ENCODE assay signal across 32 cellular contexts in genomic region chr5:135061001-135061400, GRCh38. TPM values are rescaled to one million over a fixed set of nuclear protein-coding genes. Genes with fewer than 3 reads are reported as not detected.
"Had no signal": no experiment of that assay in that cellular context is flagged by ENCODE, and none has a peak within 500 bp of the region (broad histone marks: within the 10 kb centered on the region; RNA-seq: fewer than 3 reads in every experiment).

No MANE protein-coding gene starts in this region.

- H3K27ac Mint-ChIP-seq: activated B cell treated with CpG ODN at 0.5 μM for 24 hours; activated CD4-positive, alpha-beta memory T cell treated with anti-CD3 and anti-CD28 coated beads for 36 hours; activated CD4-positive, alpha-beta T cell treated with anti-CD3 and anti-CD28 coated beads, Interleukin-2, amount 10 ng/mL, durations not matched to agents 24 days and 14 days; activated CD8-positive, alpha-beta T cell treated with anti-CD3 and anti-CD28 coated beads for 36 hours; activated naive CD4-positive, alpha-beta T cell treated with anti-CD3 and anti-CD28 coated beads for 36 hours; activated naive CD4-positive, alpha-beta T cell treated with anti-CD3 and anti-CD28 coated beads, Interleukin-2, amount 50 U/mL, for 72 hours; activated T-cell treated with anti-CD3 and anti-CD28 coated beads, Interleukin-2, amount 50 U/mL, for 72 hours; activated T-helper 1 cell treated with anti-CD3 and anti-CD28 coated beads, Interleukin-12 subunit alpha, Interleukin-12 subunit beta, Interleukin-2, Interleukin-4 antibody, amounts not matched to agents 30 ng/mL and 10 ng/mL and 1 ng/mL, durations not matched to agents 14 hours and 24 hours and 36 hours; activated T-helper 17 cell treated with anti-CD3 and anti-CD28 coated beads, Interleukin-2, amount 50 U/mL, for 72 hours; T-cell; T-helper 17 cell had no signal

- H3K27me3 ChIP-seq: adrenal gland, body of pancreas, breast epithelium had no signal

- H3K4me3 ChIP-seq: adrenal gland, body of pancreas, breast epithelium had no signal

- ATAC-seq: activated CD8-positive, alpha-beta T cell treated with anti-CD3 and anti-CD28 coated beads for 36 hours; activated naive CD4-positive, alpha-beta T cell treated with anti-CD3 and anti-CD28 coated beads, Interleukin-2, amount 50 U/mL, for 72 hours; activated T-cell treated with anti-CD3 and anti-CD28 coated beads, Interleukin-2, amount 50 U/mL, for 4 hours; activated T-cell treated with anti-CD3 and anti-CD28 coated beads, Interleukin-2, amount 50 U/mL, for 72 hours; activated T-helper 17 cell treated with anti-CD3 and anti-CD28 coated beads, Interleukin-2, amount 50 U/mL, for 72 hours; body of pancreas; T-cell; T-helper 17 cell had no signal

- H3K27ac ChIP-seq: adrenal gland, body of pancreas, brain microvascular endothelial cell, breast epithelium, VCaP had no signal

- H3K9me3 ChIP-seq: adrenal gland, body of pancreas, breast epithelium had no signal

- H3K4me1 ChIP-seq: adrenal gland, body of pancreas, breast epithelium had no signal

- H3K36me3 ChIP-seq: adrenal gland, brain microvascular endothelial cell, breast epithelium had no signal

- H3K4me1 Mint-ChIP-seq: activated B cell treated with CpG ODN at 0.5 μM for 24 hours; activated CD4-positive, alpha-beta T cell treated with anti-CD3 and anti-CD28 coated beads, Interleukin-2, amount 10 ng/mL, durations not matched to agents 24 days and 14 days; activated T-helper 17 cell treated with anti-CD3 and anti-CD28 coated beads, Interleukin-2, amount 50 U/mL, for 72 hours; T-cell; T-helper 17 cell had no signal

- H3K9me3 Mint-ChIP-seq: activated B cell treated with CpG ODN at 0.5 μM for 24 hours; activated CD4-positive, alpha-beta memory T cell treated with anti-CD3 and anti-CD28 coated beads for 36 hours; activated CD4-positive, alpha-beta T cell treated with anti-CD3 and anti-CD28 coated beads, Interleukin-2, amount 10 ng/mL, durations not matched to agents 24 days and 14 days; activated CD8-positive, alpha-beta T cell treated with anti-CD3 and anti-CD28 coated beads for 36 hours; activated naive CD4-positive, alpha-beta T cell treated with anti-CD3 and anti-CD28 coated beads for 36 hours; activated naive CD4-positive, alpha-beta T cell treated with anti-CD3 and anti-CD28 coated beads, Interleukin-2, amount 50 U/mL, for 72 hours; activated T-cell treated with anti-CD3 and anti-CD28 coated beads, Interleukin-2, amount 50 U/mL, for 4 hours; activated T-cell treated with anti-CD3 and anti-CD28 coated beads, Interleukin-2, amount 50 U/mL, for 72 hours; activated T-helper 1 cell treated with anti-CD3 and anti-CD28 coated beads, Interleukin-12 subunit alpha, Interleukin-12 subunit beta, Interleukin-2, Interleukin-4 antibody, amounts not matched to agents 30 ng/mL and 10 ng/mL and 1 ng/mL, durations not matched to agents 14 hours and 24 hours and 36 hours; activated T-helper 17 cell treated with anti-CD3 and anti-CD28 coated beads, Interleukin-2, amount 50 U/mL, for 72 hours; T-cell had no signal

- H3K4me3 Mint-ChIP-seq: activated B cell treated with CpG ODN at 0.5 μM for 24 hours; activated CD4-positive, alpha-beta memory T cell treated with anti-CD3 and anti-CD28 coated beads for 36 hours; activated CD4-positive, alpha-beta T cell treated with anti-CD3 and anti-CD28 coated beads, Interleukin-2, amount 10 ng/mL, durations not matched to agents 24 days and 14 days; activated CD8-positive, alpha-beta T cell treated with anti-CD3 and anti-CD28 coated beads for 36 hours; activated naive CD4-positive, alpha-beta T cell treated with anti-CD3 and anti-CD28 coated beads for 36 hours; activated T-cell treated with anti-CD3 and anti-CD28 coated beads, Interleukin-2, amount 50 U/mL, for 4 hours; activated T-cell treated with anti-CD3 and anti-CD28 coated beads, Interleukin-2, amount 50 U/mL, for 72 hours; activated T-helper 1 cell treated with anti-CD3 and anti-CD28 coated beads, Interleukin-12 subunit alpha, Interleukin-12 subunit beta, Interleukin-2, Interleukin-4 antibody, amounts not matched to agents 30 ng/mL and 10 ng/mL and 1 ng/mL, durations not matched to agents 14 hours and 24 hours and 36 hours; activated T-helper 17 cell treated with anti-CD3 and anti-CD28 coated beads, Interleukin-2, amount 50 U/mL, for 72 hours; T-cell; T-helper 17 cell had no signal

- FAIRE-seq: astrocyte, TTC549 had no signal

- H3K36me3 Mint-ChIP-seq: activated CD4-positive, alpha-beta memory T cell treated with anti-CD3 and anti-CD28 coated beads for 36 hours; activated naive CD4-positive, alpha-beta T cell treated with anti-CD3 and anti-CD28 coated beads, Interleukin-2, amount 50 U/mL, for 72 hours; T-cell had no signal

- DNase-seq: activated B cell treated with CpG ODN at 0.5 μM for 24 hours; activated CD4-positive, alpha-beta memory T cell treated with anti-CD3 and anti-CD28 coated beads for 36 hours; activated CD4-positive, alpha-beta T cell treated with anti-CD3 and anti-CD28 coated beads for 4 hours; activated CD4-positive, alpha-beta T cell treated with anti-CD3 and anti-CD28 coated beads, Interleukin-2, amount 10 ng/mL, durations not matched to agents 24 days and 14 days; activated CD4-positive, alpha-beta T cell treated with anti-CD3 and anti-CD28 coated beads, Interleukin-2, amount 50 U/mL, for 1 hour; activated CD4-positive, alpha-beta T cell treated with anti-CD3 and anti-CD28 coated beads, Interleukin-2, amount 50 U/mL, for 4 hours; activated CD4-positive, CD25-positive, alpha-beta regulatory T cell treated with anti-CD3 and anti-CD28 coated beads, Interleukin-2, amount 50 U/mL, for 72 hours; activated CD8-positive, alpha-beta memory T cell treated with anti-CD3 and anti-CD28 coated beads, Interleukin-2, amount 50 U/mL, for 4 hours; activated CD8-positive, alpha-beta T cell treated with anti-CD3 and anti-CD28 coated beads for 36 hours; activated effector memory CD4-positive, alpha-beta T cell treated with anti-CD3 and anti-CD28 coated beads, Interleukin-2, amount 50 U/mL, for 16 hours; activated gamma-delta T cell treated with Interleukin-2 at 50 U/mL for 16 hours; activated naive CD4-positive, alpha-beta T cell; activated naive CD4-positive, alpha-beta T cell treated with anti-CD3 and anti-CD28 coated beads for 36 hours; activated naive CD4-positive, alpha-beta T cell treated with anti-CD3 and anti-CD28 coated beads, Interleukin-2, amount 50 U/mL, for 16 hours; activated T-cell treated with anti-CD3 and anti-CD28 coated beads for 4 hours; activated T-cell treated with anti-CD3 and anti-CD28 coated beads, Interleukin-2, amount 50 U/mL, for 1 hour; activated T-cell treated with anti-CD3 and anti-CD28 coated beads, Interleukin-2, amount 50 U/mL, for 4 hours; activated T-cell treated with anti-CD3 and anti-CD28 coated beads, Interleukin-2, amount 50 U/mL, for 72 hours; adrenal gland; amniotic stem cell; body of pancreas; brain microvascular endothelial cell; central memory CD4-positive, alpha-beta T cell; T-cell; T-helper 17 cell had no signal

RNA-seq across cellular contexts. Expression of gene PITX1, which starts 27.0 kb away (rescaled TPM):
- total RNA-seq: activated B cell treated with CpG ODN at 0.5 μM for 24 hours; activated T-helper 17 cell treated with anti-CD3 and anti-CD28 coated beads, Interleukin-2, amount 50 U/mL, for 72 hours; body of pancreas; T-helper 17 cell had no signal
